Comparison of ENCODE assay signal across 1 cellular context in the genomic region with DNA sequence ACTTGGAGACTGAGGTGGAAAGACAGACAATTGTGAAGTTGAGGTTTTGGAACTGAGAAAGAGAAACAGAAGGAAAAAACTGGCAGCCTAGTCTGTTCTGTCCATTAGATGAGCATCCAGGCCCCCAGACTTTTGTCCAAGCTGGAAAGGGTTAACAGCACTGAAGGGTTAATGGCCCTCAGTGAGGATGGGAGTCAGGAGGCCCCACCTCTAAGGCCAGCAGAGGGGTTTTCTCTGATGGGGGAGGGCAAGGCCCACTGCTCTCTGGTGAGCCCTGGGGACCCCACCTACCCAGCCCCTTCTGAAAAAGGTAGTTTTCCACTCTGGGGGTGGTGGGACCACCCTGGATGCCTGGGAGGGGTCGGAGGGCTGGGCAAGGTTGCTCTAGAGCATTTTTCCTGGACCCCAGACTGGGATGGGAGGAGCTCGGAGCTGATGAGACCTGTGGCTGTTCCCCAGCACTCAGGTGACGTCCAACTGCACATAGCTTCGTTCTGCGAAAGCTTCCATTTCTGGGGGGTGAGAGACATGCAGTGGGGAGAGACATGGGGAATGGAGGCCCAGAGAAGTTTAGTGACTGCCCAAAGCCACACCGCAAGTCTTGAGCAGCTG.
A peak's percentile ranks its signal among the peaks of the same experiment; 100 is the strongest.
TF ChIP-seq lines count a peak whose summit lies in the region.

No MANE protein-coding gene starts in this region.

TF ChIP-seq in HepG2, 621 proteins besides CTCF, POLR2A, EP300 and RAD21 (continued from another document):
- TF ChIP-seq ZBTB37 (CRISPR knock-in tag; IDR thresholded peaks at IDR 0.05) (no peak), ZNF652 (CRISPR knock-in tag; IDR thresholded peaks at IDR 0.05; ENCODE audit: borderline replicate concordance, low read depth) (peak; percentile 48; the same call in 1 of the 2 replicates)
